In the genomic region with DNA sequence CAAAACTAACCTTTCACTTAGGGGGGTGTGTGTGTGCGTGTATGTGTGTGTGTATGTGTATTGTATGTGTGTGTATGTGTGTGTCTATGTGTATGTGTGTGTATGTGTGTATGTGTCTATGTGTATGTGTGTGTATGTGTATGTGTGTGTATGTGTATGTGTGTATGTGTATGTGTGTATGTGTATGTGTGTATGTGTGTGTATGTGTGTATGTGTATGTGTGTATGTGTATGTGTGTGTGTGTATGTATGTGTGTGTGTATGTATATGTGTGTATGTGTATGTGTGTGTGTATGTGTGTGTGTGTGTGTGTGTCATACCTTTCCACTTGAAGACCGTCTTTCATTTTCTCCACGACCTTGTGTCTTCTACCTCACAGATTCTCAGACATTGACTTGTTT, we compare ENCODE assay signal across 16 cellular contexts. TPM values are rescaled to one million over a fixed set of nuclear protein-coding genes. Genes with fewer than 3 reads are reported as not detected.
DNase-seq lines count a peak whose midpoint lies in the region; ATAC-seq, FAIRE-seq and TF ChIP-seq lines count a peak whose summit lies in the region.
"Had no signal": no experiment of that assay in that cellular context is flagged by ENCODE, and none has a peak within 500 bp of the region (broad histone marks: within the 10 kb centered on the region; RNA-seq: fewer than 3 reads in every experiment).

No MANE protein-coding gene starts in this region.

- H3K4me1 ChIP-seq in HepG2 (ENCODE audit: insufficient read depth, low read length): peaks cover 24% of the 10 kb centered on the region
- H3K4me1 ChIP-seq in right lobe of liver: no peaks in the 10 kb centered on the region
- H3K4me1 ChIP-seq in SJCRH30: peaks cover 21% of the 10 kb centered on the region
- peaks cover 10% of the 10 kb centered on the region for H3K4me1 ChIP-seq in thymus (ENCODE audit: control insufficient read depth, insufficient read depth, low read length)
- H3K4me1 ChIP-seq: testis had no signal

- WGBS in HepG2 (ENCODE audit: low lambda C conversion rate): 24% methylated on average over 3 of the region's 3 CpGs
- 86% methylated on average over 1 of the region's 3 CpGs for WGBS in right lobe of liver (ENCODE audit: insufficient coverage, low coverage, low lambda C conversion rate, missing lambda C conversion rate)
- WGBS in thymus: 57% methylated on average over 3 of the region's 3 CpGs

- H3K4me2 ChIP-seq in HepG2 (ENCODE audit: low read depth, low read length): no peak overlapping the region

- H3K4me3 ChIP-seq in HepG2 (replicated peaks in 1 of 3; ENCODE audit: insufficient read depth in 1 of 3, low read depth in 2 of 3, low read length in 3 of 3): no peak overlapping the region
- no peak overlapping the region for H3K4me3 ChIP-seq in right lobe of liver
- H3K4me3 ChIP-seq in SJCRH30: no peak overlapping the region
- H3K4me3 ChIP-seq in thymus (ENCODE audit: low read length): peak overlapping the region; percentile 12
- H3K4me3 ChIP-seq: esophagus muscularis mucosa, spleen, testis had no signal

- ATAC-seq in HepG2: no peak
- ATAC-seq in right lobe of liver: no peak

- CTCF ChIA-PET in HepG2 (lab: Yijun Ruan, JAX; ENCODE audit: low intra/inter-chr PET ratio, low total read pairs): interaction anchor here (1.8 kb wide), 1 partner anchor 59 kb away, joined by 14 read pairs; no protein-coding TSS in a partner anchor

- H3K27ac ChIP-seq in HepG2 (ENCODE audit: extremely low read length, insufficient read depth, low read length) (no peak overlapping the region), right lobe of liver (no peak overlapping the region), SJCRH30 (peak overlapping the region; percentile 58; the same call in 1 of the 2 replicates), thymus (ENCODE audit: low read depth) (no peak overlapping the region)
- H3K27ac ChIP-seq: esophagus muscularis mucosa, spleen, testis had no signal

- no peaks in the 10 kb centered on the region for H4K20me1 ChIP-seq in HepG2 (ENCODE audit: insufficient read depth, low read length)

- TF ChIP-seq CTCF in HepG2 (CRISPR knock-in tag; IDR thresholded peaks at IDR 0.05): no peak
- TF ChIP-seq CTCF in right lobe of liver (IDR thresholded peaks at IDR 0.05): no peak
- TF ChIP-seq CTCF in endothelial cell (IDR thresholded peaks at IDR 0.05; ENCODE audit: unreplicated experiment): no peak

- peak; percentile 58 for FAIRE-seq in HepG2 (lab: Jason Lieb, UNC)

- TF ChIP-seq EP300 in HepG2 (IDR thresholded peaks at IDR 0.05; ENCODE audit: low read depth in 2 of 2, low read length in 2 of 2) (no peak), HepG2 (CRISPR knock-in tag; IDR thresholded peaks at IDR 0.05; ENCODE audit: borderline replicate concordance) (no peak)

- peak overlapping the region; percentile 20 for H3K27ac Mint-ChIP-seq in endothelial cell (ENCODE audit: unreplicated experiment)
- H3K27ac Mint-ChIP-seq: activated CD4-positive, alpha-beta memory T cell treated with anti-CD3 and anti-CD28 coated beads, Interleukin-2, amount 10 ng/mL, durations not matched to agents 7 days and 5 days; activated T-cell treated with anti-CD3 and anti-CD28 coated beads, Interleukin-2, amount 50 U/mL, for 24 hours had no signal

- H3K9me3 Mint-ChIP-seq in endothelial cell (ENCODE audit: unreplicated experiment): no peaks in the 10 kb centered on the region
- H3K9me3 Mint-ChIP-seq: activated CD4-positive, alpha-beta memory T cell treated with anti-CD3 and anti-CD28 coated beads, Interleukin-2, amount 10 ng/mL, durations not matched to agents 7 days and 5 days; activated T-cell treated with anti-CD3 and anti-CD28 coated beads, Interleukin-2, amount 50 U/mL, for 24 hours had no signal

- H3K36me3 ChIP-seq in HepG2 (replicated peaks in 1 of 2; ENCODE audit: control insufficient read depth in 1 of 2, insufficient read depth in 2 of 2, low read length in 2 of 2) (no peaks in the 10 kb centered on the region), right lobe of liver (no peaks in the 10 kb centered on the region), SJCRH30 (no peaks in the 10 kb centered on the region), thymus (ENCODE audit: control insufficient read depth, insufficient read depth) (no peaks in the 10 kb centered on the region)
- H3K36me3 ChIP-seq: esophagus muscularis mucosa, spleen had no signal

- no TSS peak for BruUV-seq in HepG2 (replicated peaks; lab: Mats Ljungman, UMichigan)

- in situ Hi-C loops in HepG2 (cut with HindIII; ENCODE audit: extremely low pct_ligation_motif_present, low pct_unique_long_range_greater_than_20kb): no loop called here

- H3K79me2 ChIP-seq in HepG2 (ENCODE audit: insufficient read depth, low read length): no peaks in the 10 kb centered on the region

- no peak for TF ChIP-seq POLR2A in HepG2 (IDR thresholded peaks at IDR 0.05; ENCODE audit: insufficient read depth in 1 of 2, low read depth in 2 of 2, low read length in 2 of 2)
- no peak for TF ChIP-seq POLR2A in right lobe of liver (IDR thresholded peaks at IDR 0.05)

- H3K36me3 Mint-ChIP-seq in endothelial cell (ENCODE audit: low read depth, unreplicated experiment): peaks cover 4% of the 10 kb centered on the region

- peak overlapping the region; percentile 42 for H3K4me3 Mint-ChIP-seq in endothelial cell (ENCODE audit: unreplicated experiment)
- H3K4me3 Mint-ChIP-seq: activated CD4-positive, alpha-beta memory T cell treated with anti-CD3 and anti-CD28 coated beads, Interleukin-2, amount 10 ng/mL, durations not matched to agents 7 days and 5 days; activated T-cell treated with anti-CD3 and anti-CD28 coated beads, Interleukin-2, amount 50 U/mL, for 24 hours; neural crest cell had no signal

- H3K27me3 ChIP-seq in HepG2 (ENCODE audit: control insufficient read depth in 1 of 2, insufficient read depth in 2 of 2, low read length in 2 of 2) (peaks cover 0 to 14% of the 10 kb centered on the region in 2 experiments; a peak in 1 of 5 replicates), right lobe of liver (peaks cover 3 to 6% of the 10 kb centered on the region in 2 donors), SJCRH30 (no peaks in the 10 kb centered on the region), thymus (ENCODE audit: control insufficient read depth, insufficient read depth) (no peaks in the 10 kb centered on the region)
- H3K27me3 ChIP-seq: testis had no signal

- no peak for DNase-seq in HepG2 (ENCODE audit: low spot score)
- no peak for DNase-seq in right lobe of liver
- DNase-seq in SJCRH30: no peak
- DNase-seq in endothelial cell (ENCODE audit: low spot score): no peak
- DNase-seq in NCI-H2171 treated with DMSO at 0.1 percent for 48 hours (lab: John Stamatoyannopoulos, UW): no peak
- DNase-seq in AG08395 (ENCODE audit: low spot score): no peak
- DNase-seq in HUDEP-2 (lab: John Stamatoyannopoulos, UW; ENCODE audit: unreplicated experiment in 76 of 76): no peak
- DNase-seq: spleen had no signal

- TF ChIP-seq RAD21 in HepG2 (CRISPR knock-in tag; IDR thresholded peaks at IDR 0.05): no peak

- H3K27me3 Mint-ChIP-seq in endothelial cell (ENCODE audit: unreplicated experiment): peaks cover 17% of the 10 kb centered on the region

- POLR2A ChIA-PET in HepG2 (lab: Yijun Ruan, JAX): no interaction called here

- H3K9me3 ChIP-seq in HepG2 (ENCODE audit: low read length): no peaks in the 10 kb centered on the region
- H3K9me3 ChIP-seq in right lobe of liver: no peaks in the 10 kb centered on the region
- no peaks in the 10 kb centered on the region for H3K9me3 ChIP-seq in SJCRH30 (replicated peaks)
- no peaks in the 10 kb centered on the region for H3K9me3 ChIP-seq in thymus (ENCODE audit: control insufficient read depth)
- H3K9me3 ChIP-seq: Caco-2, testis had no signal

- no peak overlapping the region for H3K9ac ChIP-seq in HepG2 (ENCODE audit: insufficient read depth, low read depth, low read length)

- intact Hi-C loops in HepG2 (cut with micrococcal nuclease; ENCODE audit: unreplicated experiment) (loop anchor here (1.0 kb wide), 1 partner anchor 59 kb away; no protein-coding TSS in a partner anchor), right lobe of liver (cut with DNase I) (no loop called here)

- H2AFZ ChIP-seq in HepG2 (ENCODE audit: low read length): no peak overlapping the region

- H3K4me1 Mint-ChIP-seq in endothelial cell (ENCODE audit: unreplicated experiment): peaks cover 27% of the 10 kb centered on the region

TF ChIP-seq in HepG2, 621 proteins besides CTCF, POLR2A, EP300 and RAD21 (continues in another document):
- TF ChIP-seq ZNF282 (IDR thresholded peaks at IDR 0.05; ENCODE audit: partially characterized antibody): peak; percentile 83
- peak; percentile 94; the same call in 1 of the 2 replicates for TF ChIP-seq PLRG1 (conservative IDR thresholded peaks at IDR 0.05)
- TF ChIP-seq ZNF724P (CRISPR knock-in tag; IDR thresholded peaks at IDR 0.05; ENCODE audit: borderline replicate concordance): no peak
- TF ChIP-seq SOX6 (IDR thresholded peaks at IDR 0.05): 0 out of 2 replicates have a peak, but pooled peaks have one; percentile 58
- no peak for TF ChIP-seq SOX6 (CRISPR knock-in tag; IDR thresholded peaks at IDR 0.05)

RNA-seq across cellular contexts. Expression of a gene that starts 20.8 kb away (rescaled TPM):
- total RNA-seq in HepG2 (2016; rRNA removed; fragmentation: Illumina TruSeq; extraction: Trizol) (not detected in 2 replicates), right lobe of liver (10 to 100 TPM in 1 of 6 experiments, 1 to 10 TPM in 5; 5.3 to 15.1 (median 8.0) TPM), endothelial cell (ENCODE audit: unreplicated experiment) (541 TPM)
- not detected in 2 replicates for total RNA-seq in HepG2 (2016; cell fraction: cytosol; rRNA removed; fragmentation: Illumina TruSeq; extraction: Trizol; ENCODE audit: low read depth)
- total RNA-seq in HepG2 (2016; cell fraction: insoluble cytoplasmic fraction; rRNA removed; fragmentation: Illumina TruSeq; extraction: Trizol): not detected in 2 replicates
- total RNA-seq in HepG2 (2016; cell fraction: membrane; rRNA removed; fragmentation: Illumina TruSeq; extraction: Trizol): not detected in 2 replicates
- not detected in 2 replicates for total RNA-seq in HepG2 (2016; cell fraction: nucleus; rRNA removed; fragmentation: Illumina TruSeq; extraction: Trizol)
- polyA plus RNA-seq in HepG2 (2011; rRNA removed) (not detected in 2 replicates), thymus (3.4 TPM)
- polyA plus RNA-seq in HepG2 (2011; cell fraction: cytosol; rRNA removed): 0.01 and 0.04 TPM in 2 replicates
- polyA plus RNA-seq in HepG2 (2011; cell fraction: nucleus; rRNA removed): 0.10 and 0.19 TPM in 2 replicates
- not detected in 2 replicates for polyA plus RNA-seq in HepG2 (2012)
- polyA plus RNA-seq in HepG2 (2016; cell fraction: cytosol; fragmentation: Illumina TruSeq; extraction: Trizol; ENCODE audit: low read depth): not detected in 2 replicates
- polyA plus RNA-seq in HepG2 (2016; cell fraction: insoluble cytoplasmic fraction; fragmentation: Illumina TruSeq; extraction: Trizol; ENCODE audit: low read depth): not detected in 2 replicates
- polyA plus RNA-seq in HepG2 (2016; cell fraction: membrane; fragmentation: Illumina TruSeq; extraction: Trizol; ENCODE audit: low read depth): not detected in 2 replicates
- not detected in 2 replicates for polyA plus RNA-seq in HepG2 (2016; cell fraction: nucleus; fragmentation: Illumina TruSeq; extraction: Trizol; ENCODE audit: insufficient read depth, low read depth)
- not detected in 2 replicates for polyA minus RNA-seq in HepG2 (2011; rRNA and poly(A)+ RNA removed; ENCODE audit: low replicate concordance)
- polyA minus RNA-seq in HepG2 (2011; cell fraction: cytosol; rRNA and poly(A)+ RNA removed): not detected in 2 replicates
- polyA minus RNA-seq in HepG2 (2011; cell fraction: nucleus; rRNA and poly(A)+ RNA removed): not detected in 2 replicates
- 0.08 TPM in 1 of 2 replicates, not detected in the other for total RNA-seq in SJCRH30 (2014; rRNA removed; shearing (Covaris generic))
- total RNA-seq: Caco-2, H4 had no signal

Comparison
In these comparisons a context has a peak if more than half of its experiments do, and no peak if none do; other contexts are left out.
1. RNA of a gene that starts 20.8 kb away (total RNA-seq): 541 TPM in endothelial cell (single experiment); 5.3 to 15.1 TPM in right lobe of liver, 0.08 TPM in SJCRH30 and not detected in HepG2; every median in the first group is over 10 times any median in the second.